23 cellular contexts compared by ENCODE assay signal in genomic region chr2:226829721-226830631, GRCh38.
"Had no signal": no experiment of that assay in that cellular context is flagged by ENCODE, and none has a peak within 500 bp of the region (broad histone marks: within the 10 kb centered on the region; RNA-seq: fewer than 3 reads in every experiment).

No MANE protein-coding gene starts in this region.

- H3K27me3 ChIP-seq: gastrocnemius medialis, heart right ventricle, neutrophil, spleen, stomach had no signal

- H3K4me3 ChIP-seq: gastrocnemius medialis, heart right ventricle, mucosa of descending colon, psoas muscle, spleen, stomach, thoracic aorta had no signal

- DNase-seq: effector memory CD4-positive, alpha-beta T cell; gastrocnemius medialis; heart right ventricle; islet precursor cell; mammary epithelial cell; mucosa of descending colon; naive thymus-derived CD8-positive, alpha-beta T cell; psoas muscle; retina; spleen; stimulated activated CD4-positive, alpha-beta T cell treated with anti-CD3 and anti-CD28 coated beads, Interleukin-15, amount 100 ng/mL, for 24 hours; stimulated activated CD4-positive, alpha-beta T cell treated with anti-CD3 and anti-CD28 coated beads, Interleukin-1b, Interleukin-23, amount 100 ng/mL, for 48 hours; stimulated activated CD4-positive, alpha-beta T cell treated with anti-CD3 and anti-CD28 coated beads, Interleukin-4, amount 100 ng/mL, for 24 hours; stimulated activated naive CD4-positive, alpha-beta T cell; stomach; substantia nigra; trophoblast cell had no signal

- H3K36me3 ChIP-seq: gastrocnemius medialis, heart right ventricle, neutrophil, stomach, thoracic aorta had no signal

- H3K4me3 Mint-ChIP-seq: naive thymus-derived CD8-positive, alpha-beta T cell had no signal

- FAIRE-seq: endometrium had no signal

- H3K27me3 Mint-ChIP-seq: naive thymus-derived CD8-positive, alpha-beta T cell had no signal

- H3K27ac ChIP-seq: gastrocnemius medialis, heart right ventricle, neutrophil, psoas muscle, spleen, stomach, thoracic aorta had no signal

- ATAC-seq: esophagus mucosa; gastrocnemius medialis; heart right ventricle; left lobe of liver; mucosa of descending colon; naive thymus-derived CD8-positive, alpha-beta T cell; psoas muscle; sciatic nerve had no signal

- H3K27ac Mint-ChIP-seq: naive thymus-derived CD8-positive, alpha-beta T cell had no signal

- H3K9me3 ChIP-seq: gastrocnemius medialis, heart right ventricle, mucosa of descending colon, neutrophil, psoas muscle, spleen, stomach, thoracic aorta had no signal
